ENCODE assay signal across 1 cellular context in genomic region chr4:3074078-3074845, GRCh38.
TF ChIP-seq lines count a peak whose summit lies in the region.

HTT (plus strand) TSS chr4:3074681; CDS start chr4:3074826, 145 bp downstream.
HTT-AS (minus strand) TSS chr4:3074538.

TF ChIP-seq in HEK293, 187 proteins besides CTCF, POLR2A, EP300 and RAD21 (continued from another document):
- TF ChIP-seq, protein P1, sequence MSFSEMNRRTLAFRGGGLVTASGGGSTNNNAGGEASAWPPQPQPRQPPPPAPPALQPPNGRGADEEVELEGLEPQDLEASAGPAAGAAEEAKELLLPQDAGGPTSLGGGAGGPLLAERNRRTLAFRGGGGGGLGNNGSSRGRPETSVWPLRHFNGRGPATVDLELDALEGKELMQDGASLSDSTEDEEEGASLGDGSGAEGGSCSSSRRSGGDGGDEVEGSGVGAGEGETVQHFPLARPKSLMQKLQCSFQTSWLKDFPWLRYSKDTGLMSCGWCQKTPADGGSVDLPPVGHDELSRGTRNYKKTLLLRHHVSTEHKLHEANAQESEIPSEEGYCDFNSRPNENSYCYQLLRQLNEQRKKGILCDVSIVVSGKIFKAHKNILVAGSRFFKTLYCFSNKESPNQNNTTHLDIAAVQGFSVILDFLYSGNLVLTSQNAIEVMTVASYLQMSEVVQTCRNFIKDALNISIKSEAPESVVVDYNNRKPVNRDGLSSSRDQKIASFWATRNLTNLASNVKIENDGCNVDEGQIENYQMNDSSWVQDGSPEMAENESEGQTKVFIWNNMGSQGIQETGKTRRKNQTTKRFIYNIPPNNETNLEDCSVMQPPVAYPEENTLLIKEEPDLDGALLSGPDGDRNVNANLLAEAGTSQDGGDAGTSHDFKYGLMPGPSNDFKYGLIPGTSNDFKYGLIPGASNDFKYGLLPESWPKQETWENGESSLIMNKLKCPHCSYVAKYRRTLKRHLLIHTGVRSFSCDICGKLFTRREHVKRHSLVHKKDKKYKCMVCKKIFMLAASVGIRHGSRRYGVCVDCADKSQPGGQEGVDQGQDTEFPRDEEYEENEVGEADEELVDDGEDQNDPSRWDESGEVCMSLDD (tag by site-specific recombination; IDR thresholded peaks at IDR 0.05): 0 out of 2 replicates have a peak, but pooled peaks have one; percentile 16
- TF ChIP-seq KLF9 (tag by site-specific recombination; IDR thresholded peaks at IDR 0.05; ENCODE audit: low read depth): peak; percentile 100
- 0 out of 2 replicates have a peak, but pooled peaks have one; percentile 26 for TF ChIP-seq YY2 (tag by site-specific recombination; IDR thresholded peaks at IDR 0.05)
- TF ChIP-seq ZNF600 (tag by site-specific recombination; IDR thresholded peaks at IDR 0.05): 0 out of 2 replicates have a peak, but pooled peaks have one; percentile 54
- TF ChIP-seq REPIN1 (tag by site-specific recombination; IDR thresholded peaks at IDR 0.05; ENCODE audit: low read depth): no peak
- no peak for TF ChIP-seq ZNF707 (tag by site-specific recombination; IDR thresholded peaks at IDR 0.05)
- no peak; the same call in 1 of the 2 replicates for TF ChIP-seq ZBTB8A (tag by site-specific recombination; IDR thresholded peaks at IDR 0.05)
- TF ChIP-seq ZNF133 (tag by site-specific recombination; IDR thresholded peaks at IDR 0.05): no peak
- no peak for TF ChIP-seq HOXD13 (CRISPR knock-in tag; IDR thresholded peaks at IDR 0.05; ENCODE audit: borderline replicate concordance)
- TF ChIP-seq PRDM1 (tag by site-specific recombination; IDR thresholded peaks at IDR 0.05): no peak
- no peak for TF ChIP-seq ZNF677 (tag by site-specific recombination; IDR thresholded peaks at IDR 0.05)
- TF ChIP-seq ZBTB7A (tag by site-specific recombination; IDR thresholded peaks at IDR 0.05; ENCODE audit: low read depth): no peak
- TF ChIP-seq, protein P2, sequence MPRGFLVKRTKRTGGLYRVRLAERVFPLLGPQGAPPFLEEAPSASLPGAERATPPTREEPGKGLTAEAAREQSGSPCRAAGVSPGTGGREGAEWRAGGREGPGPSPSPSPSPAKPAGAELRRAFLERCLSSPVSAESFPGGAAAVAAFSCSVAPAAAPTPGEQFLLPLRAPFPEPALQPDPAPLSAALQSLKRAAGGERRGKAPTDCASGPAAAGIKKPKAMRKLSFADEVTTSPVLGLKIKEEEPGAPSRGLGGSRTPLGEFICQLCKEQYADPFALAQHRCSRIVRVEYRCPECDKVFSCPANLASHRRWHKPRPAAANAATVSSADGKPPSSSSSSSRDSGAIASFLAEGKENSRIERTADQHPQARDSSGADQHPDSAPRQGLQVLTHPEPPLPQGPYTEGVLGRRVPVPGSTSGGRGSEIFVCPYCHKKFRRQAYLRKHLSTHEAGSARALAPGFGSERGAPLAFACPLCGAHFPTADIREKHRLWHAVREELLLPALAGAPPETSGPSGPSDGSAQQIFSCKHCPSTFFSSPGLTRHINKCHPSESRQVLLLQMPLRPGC (tag by site-specific recombination; IDR thresholded peaks at IDR 0.05): no peak
- TF ChIP-seq ZFHX2 (tag by site-specific recombination; conservative IDR thresholded peaks at IDR 0.05): peak; percentile 54
- TF ChIP-seq SP3 (tag by site-specific recombination; IDR thresholded peaks at IDR 0.05): peak; percentile 96
- TF ChIP-seq, protein P3, sequence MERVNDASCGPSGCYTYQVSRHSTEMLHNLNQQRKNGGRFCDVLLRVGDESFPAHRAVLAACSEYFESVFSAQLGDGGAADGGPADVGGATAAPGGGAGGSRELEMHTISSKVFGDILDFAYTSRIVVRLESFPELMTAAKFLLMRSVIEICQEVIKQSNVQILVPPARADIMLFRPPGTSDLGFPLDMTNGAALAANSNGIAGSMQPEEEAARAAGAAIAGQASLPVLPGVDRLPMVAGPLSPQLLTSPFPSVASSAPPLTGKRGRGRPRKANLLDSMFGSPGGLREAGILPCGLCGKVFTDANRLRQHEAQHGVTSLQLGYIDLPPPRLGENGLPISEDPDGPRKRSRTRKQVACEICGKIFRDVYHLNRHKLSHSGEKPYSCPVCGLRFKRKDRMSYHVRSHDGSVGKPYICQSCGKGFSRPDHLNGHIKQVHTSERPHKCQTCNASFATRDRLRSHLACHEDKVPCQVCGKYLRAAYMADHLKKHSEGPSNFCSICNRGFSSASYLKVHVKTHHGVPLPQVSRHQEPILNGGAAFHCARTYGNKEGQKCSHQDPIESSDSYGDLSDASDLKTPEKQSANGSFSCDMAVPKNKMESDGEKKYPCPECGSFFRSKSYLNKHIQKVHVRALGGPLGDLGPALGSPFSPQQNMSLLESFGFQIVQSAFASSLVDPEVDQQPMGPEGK (tag by site-specific recombination; IDR thresholded peaks at IDR 0.05): peak; percentile 65
- TF ChIP-seq ZBTB21 (tag by site-specific recombination; IDR thresholded peaks at IDR 0.05): no peak
- no peak for TF ChIP-seq TSHZ1 (tag by site-specific recombination; IDR thresholded peaks at IDR 0.05; ENCODE audit: borderline replicate concordance)
- TF ChIP-seq ZNF37A (tag by site-specific recombination; IDR thresholded peaks at IDR 0.05): no peak
- peak; percentile 36; the same call in 1 of the 2 replicates for TF ChIP-seq GLIS1 (tag by site-specific recombination; IDR thresholded peaks at IDR 0.05)
- peak; percentile 93 for TF ChIP-seq KLF8 (tag by site-specific recombination; IDR thresholded peaks at IDR 0.05)
- TF ChIP-seq GLI2 (tag by site-specific recombination; IDR thresholded peaks at IDR 0.05; ENCODE audit: borderline replicate concordance, low read depth): no peak
- TF ChIP-seq ZNF501 (tag by site-specific recombination; IDR thresholded peaks at IDR 0.05): no peak
- peak; percentile 84 for TF ChIP-seq SP2 (tag by site-specific recombination; IDR thresholded peaks at IDR 0.05)
- TF ChIP-seq GLIS2 (tag by site-specific recombination; IDR thresholded peaks at IDR 0.05): peak; percentile 99
- TF ChIP-seq ZNF354C (tag by site-specific recombination; IDR thresholded peaks at IDR 0.05; ENCODE audit: borderline replicate concordance, low read depth): no peak
- no peak for TF ChIP-seq ZNF23 (tag by site-specific recombination; IDR thresholded peaks at IDR 0.05; ENCODE audit: borderline replicate concordance)
- TF ChIP-seq ZNF266 (tag by site-specific recombination; IDR thresholded peaks at IDR 0.05; ENCODE audit: low read depth): no peak
